ENCODE assay signal across 9 cellular contexts in the genomic region with DNA sequence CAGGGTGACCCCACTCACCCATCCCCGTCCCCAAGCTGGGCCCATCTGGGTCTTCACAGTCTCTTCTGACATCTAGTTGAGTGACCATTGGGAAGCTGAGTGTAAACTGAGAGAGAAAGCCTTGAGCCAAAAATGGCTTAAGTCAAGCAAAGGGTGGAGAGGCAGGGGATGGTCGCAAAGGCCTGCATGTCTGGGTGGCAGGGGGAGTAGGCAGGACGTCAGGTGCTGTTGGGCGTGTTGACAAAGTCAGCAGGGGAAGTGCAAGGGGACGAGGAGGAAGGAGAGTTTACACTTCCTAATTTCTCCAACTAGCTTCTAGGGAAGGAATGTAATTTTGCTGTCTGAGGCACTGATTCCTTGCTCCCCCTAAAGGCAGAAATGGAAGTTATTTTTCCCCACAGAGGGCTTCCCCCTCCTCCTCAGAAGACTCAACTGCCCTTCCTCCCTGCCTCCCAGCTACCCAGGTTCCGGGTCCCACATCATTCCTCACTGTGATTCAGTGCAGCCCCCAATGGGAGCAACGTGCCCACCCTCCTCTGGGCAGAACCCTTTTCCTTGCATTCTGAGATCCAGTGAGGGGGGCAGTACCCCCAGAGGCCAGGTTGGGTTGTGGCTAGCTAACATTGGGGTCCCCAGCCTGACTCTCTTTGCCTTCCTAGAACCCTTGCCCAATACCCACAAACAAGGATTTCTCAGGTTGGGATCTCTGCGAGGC. TPM values are rescaled to one million over a fixed set of nuclear protein-coding genes. Genes with fewer than 3 reads are reported as not detected.
DNase-seq lines count a peak whose midpoint lies in the region; ATAC-seq and TF ChIP-seq lines count a peak whose summit lies in the region.
"Had no signal": no experiment of that assay in that cellular context is flagged by ENCODE, and none has a peak within 500 bp of the region (broad histone marks: within the 10 kb centered on the region; RNA-seq: fewer than 3 reads in every experiment).

No MANE protein-coding gene starts in this region.

- no TSS peak for BruUV-seq in PC-9 (replicated peaks; lab: Mats Ljungman, UMichigan)

- CTCF ChIA-PET in PC-9 (lab: Charles Lee): interaction anchor here (0.7 kb wide), 1 partner anchor 28 kb away, joined by 3 read pairs; no protein-coding TSS in a partner anchor

- H3K9me3 Mint-ChIP-seq in GM23338: no peaks in the 10 kb centered on the region; the same call in 2 of the 3 replicates
- H3K9me3 Mint-ChIP-seq: activated naive CD4-positive, alpha-beta T cell treated with anti-CD3 and anti-CD28 coated beads, Interleukin-2, amount 50 U/mL, for 24 hours had no signal

- no peaks in the 10 kb centered on the region for H4K20me1 ChIP-seq in GM23338 (replicated peaks; ENCODE audit: insufficient read depth)
- H4K20me1 ChIP-seq in PC-9 (ENCODE audit: insufficient read depth): no peaks in the 10 kb centered on the region

- peaks cover 35% of the 10 kb centered on the region for H3K27me3 ChIP-seq in GM23338 (ENCODE audit: insufficient read depth)
- H3K27me3 ChIP-seq in PC-9 (ENCODE audit: insufficient read depth, low read depth): no peaks in the 10 kb centered on the region
- H3K27me3 ChIP-seq in gastrocnemius medialis: no peaks in the 10 kb centered on the region

- H3K27ac ChIP-seq in GM23338 (ENCODE audit: low read depth) (no peak overlapping the region), PC-9 (no peak overlapping the region), gastrocnemius medialis (no peak overlapping the region)

- H3K9me3 ChIP-seq in PC-9 (ENCODE audit: insufficient read depth, low read depth) (no peaks in the 10 kb centered on the region), gastrocnemius medialis (no peaks in the 10 kb centered on the region)

- peak overlapping the region; percentile 72; the same call in 1 of the 3 replicates for H3K4me3 Mint-ChIP-seq in GM23338

- peak overlapping the region; percentile 98 for H3K4me2 ChIP-seq in GM23338
- peak overlapping the region; percentile 100 for H3K4me2 ChIP-seq in PC-9

- intact Hi-C loops in PC-9 (cut with micrococcal nuclease; ENCODE audit: unreplicated experiment) (no loop called here), gastrocnemius medialis (cut with DNase I; ENCODE audit: low total_unique reads) (no loop called here)

- H3K4me1 Mint-ChIP-seq in GM23338: peaks cover 34% of the 10 kb centered on the region

- POLR2A ChIA-PET in PC-9 (lab: Charles Lee; ENCODE audit: unreplicated experiment): no interaction called here

- no peaks in the 10 kb centered on the region for H3K36me3 Mint-ChIP-seq in GM23338 (ENCODE audit: low read depth)
- H3K36me3 Mint-ChIP-seq: activated naive CD4-positive, alpha-beta T cell treated with anti-CD3 and anti-CD28 coated beads, Interleukin-2, amount 50 U/mL, for 24 hours had no signal

- TF ChIP-seq POLR2A in gastrocnemius medialis (IDR thresholded peaks at IDR 0.05): no peak
- no peak for TF ChIP-seq POLR2A in erythroblast (IDR thresholded peaks at IDR 0.05; ENCODE audit: low read length)

- no peaks in the 10 kb centered on the region for H3K36me3 ChIP-seq in GM23338 (ENCODE audit: insufficient read depth)
- H3K36me3 ChIP-seq in PC-9 (ENCODE audit: low read depth): no peaks in the 10 kb centered on the region
- H3K36me3 ChIP-seq in gastrocnemius medialis: no peaks in the 10 kb centered on the region

- H2AFZ ChIP-seq in GM23338 (peak overlapping the region; percentile 99), PC-9 (no peak overlapping the region)

- H3K4me3 ChIP-seq in GM23338: peak overlapping the region; percentile 83
- no peak overlapping the region for H3K4me3 ChIP-seq in PC-9
- H3K4me3 ChIP-seq in gastrocnemius medialis: no peak overlapping the region

- peaks cover 42% of the 10 kb centered on the region for H3K27me3 Mint-ChIP-seq in GM23338 (ENCODE audit: insufficient read depth, low read depth, poor library complexity)

- H3K79me2 ChIP-seq in GM23338 (replicated peaks; ENCODE audit: insufficient read depth) (no peaks in the 10 kb centered on the region), PC-9 (ENCODE audit: low read depth) (no peaks in the 10 kb centered on the region)

- in situ Hi-C loops in gastrocnemius medialis (cut with MboI; ENCODE audit: low sequenced_read_pairs in 4 of 4): no loop called here

- ATAC-seq in GM23338 (peak; percentile 18), gastrocnemius medialis (no peak)

- no peaks in the 10 kb centered on the region for H3K9me2 ChIP-seq in GM23338 (ENCODE audit: insufficient read depth)
- H3K9me2 ChIP-seq in PC-9 (ENCODE audit: insufficient read depth): no peaks in the 10 kb centered on the region

- H3F3A ChIP-seq in GM23338 (replicated peaks; ENCODE audit: low read depth) (0 out of 2 replicates have a peak, but pooled peaks cover 3% of the 10 kb centered on the region), PC-9 (ENCODE audit: insufficient read depth, low read depth) (peaks cover 26% of the 10 kb centered on the region)

- TF ChIP-seq CTCF in GM23338 (conservative IDR thresholded peaks at IDR 0.05; ENCODE audit: low read depth in 2 of 2) (peak; percentile 53 to 58), PC-9 (conservative IDR thresholded peaks at IDR 0.05) (no peak; the same call in 1 of the 2 replicates), gastrocnemius medialis (IDR thresholded peaks at IDR 0.05 in 4 of 5, conservative IDR thresholded peaks at IDR 0.05 in 1 of 5) (peak in 3 of 5 experiments; percentile 4 to 16 (median 13))

- no peak overlapping the region for H3K27ac Mint-ChIP-seq in GM23338

- peaks cover 15% of the 10 kb centered on the region for H3K4me1 ChIP-seq in GM23338 (ENCODE audit: insufficient read depth)
- H3K4me1 ChIP-seq in PC-9 (replicated peaks; ENCODE audit: insufficient read depth): peaks cover 45% of the 10 kb centered on the region
- peaks cover 28 to 41% of the 10 kb centered on the region in 2 donors for H3K4me1 ChIP-seq in gastrocnemius medialis

- DNase-seq in GM23338 (ENCODE audit: low spot score) (peak; percentile 79), PC-9 (no peak), fibroblast of peridontal ligament (ENCODE audit: extremely low read depth) (peak; percentile 29), gastrocnemius medialis (no peak), DMS53 (lab: John Stamatoyannopoulos, UW) (no peak), epidermal melanocyte (ENCODE audit: insufficient read length, low spot score) (no peak), erythroblast (lab: John Stamatoyannopoulos, UW) (no peak)

TF ChIP-seq in GM23338, 12 proteins besides CTCF, POLR2A, EP300 and RAD21 (continues in another document):
- TF ChIP-seq ZNF114 (CRISPR knock-in tag; IDR thresholded peaks at IDR 0.05): no peak
- TF ChIP-seq EZH2phosphoT487 (IDR thresholded peaks at IDR 0.05; ENCODE audit: unreplicated experiment): no peak

RNA-seq across cellular contexts. Expression of a gene that starts 1.2 kb away (rescaled TPM):
- total RNA-seq in GM23338 (2014; rRNA removed; shearing (Covaris generic)): 1.8 and 3.8 TPM in 2 replicates
- polyA plus RNA-seq in GM23338 (2016; fragmentation: Nextera tagmentation; extraction: Ambion mirVana): 0.63 and 1.5 TPM in 2 replicates
- total RNA-seq in PC-9 (2021): 5.9 and 8.3 TPM in 2 replicates
- total RNA-seq in gastrocnemius medialis: 1 to 10 TPM in 2 of 4 donors, under 1 TPM in 2; 0.25 to 5.6 (median 1.7) TPM

RNA-seq across cellular contexts. Expression of a gene that starts 40.5 kb away (rescaled TPM):
- total RNA-seq in GM23338 (2014; rRNA removed; shearing (Covaris generic)): not detected in 2 replicates
- polyA plus RNA-seq in GM23338 (2016; fragmentation: Nextera tagmentation; extraction: Ambion mirVana): not detected in 2 replicates
- total RNA-seq in PC-9 (2021): not detected in 2 replicates
- 100 to 1,000 TPM in 1 of 4 donors, 10 to 100 TPM in 3; 21.4 to 146 (median 73.1) TPM for total RNA-seq in gastrocnemius medialis
- total RNA-seq: posterior vena cava had no signal

RNA-seq across cellular contexts. Expression of a gene that starts 49.3 kb away (rescaled TPM):
- not detected in 2 replicates for total RNA-seq in GM23338 (2014; rRNA removed; shearing (Covaris generic))
- polyA plus RNA-seq in GM23338 (2016; fragmentation: Nextera tagmentation; extraction: Ambion mirVana): not detected in 2 replicates
- not detected in 2 replicates for total RNA-seq in PC-9 (2021)
- 100 to 1,000 TPM in 1 of 4 donors, 10 to 100 TPM in 2, 1 to 10 TPM in 1; 7.4 to 260 (median 45.5) TPM for total RNA-seq in gastrocnemius medialis
- total RNA-seq: posterior vena cava had no signal

Comparison
In these comparisons a context has a peak if more than half of its experiments do, and no peak if none do; other contexts are left out.
1. DNase-seq: peak in GM23338 (single experiment) and fibroblast of peridontal ligament (single experiment); none in PC-9 (0 of 2), gastrocnemius medialis (0 of 2), DMS53 (single experiment), epidermal melanocyte (single experiment) and erythroblast (0 of 2).
2. RNA of a gene that starts 40.5 kb away (total RNA-seq): 21.4 to 146 TPM in gastrocnemius medialis; not detected in GM23338 and not detected in PC-9; every median in the first group is over 10 times any median in the second.